Comparison of ENCODE assay signal across 1 cellular context in the genomic region with DNA sequence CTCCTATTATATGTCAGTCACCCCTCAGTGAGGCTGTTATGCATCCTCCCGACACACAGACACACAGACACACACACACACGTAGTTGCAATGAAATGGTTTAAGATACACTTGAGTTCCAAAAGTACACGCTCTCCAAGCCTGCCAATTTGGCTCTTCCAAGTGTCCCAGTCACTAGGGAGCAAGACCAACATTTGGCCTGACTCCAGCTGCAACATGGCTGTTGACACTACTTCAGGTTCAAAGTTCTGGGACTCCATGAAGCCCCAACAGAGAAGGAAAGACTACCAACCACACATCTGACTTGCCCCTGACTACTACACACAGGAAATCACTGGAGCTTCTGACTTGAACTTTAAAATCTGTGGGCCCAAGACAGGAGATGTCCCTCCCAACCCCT.
TF ChIP-seq lines count a peak whose summit lies in the region.

No MANE protein-coding gene starts in this region.

TF ChIP-seq in HepG2, 621 proteins besides CTCF, POLR2A, EP300 and RAD21:
- TF ChIP-seq HMG20B (CRISPR knock-in tag; conservative IDR thresholded peaks at IDR 0.05) (no peak), SPEN (CRISPR knock-in tag; IDR thresholded peaks at IDR 0.05; ENCODE audit: low read depth) (no peak), HES4 (CRISPR knock-in tag; IDR thresholded peaks at IDR 0.05; ENCODE audit: borderline replicate concordance) (no peak), KAT2B (IDR thresholded peaks at IDR 0.05; ENCODE audit: borderline replicate concordance, low read depth, low read length) (no peak), DPF2 (CRISPR knock-in tag; IDR thresholded peaks at IDR 0.05; ENCODE audit: borderline replicate concordance, low read depth) (no peak), ERF (CRISPR knock-in tag; IDR thresholded peaks at IDR 0.05) (no peak), PITX1 (CRISPR knock-in tag; IDR thresholded peaks at IDR 0.05) (no peak), ASH2L (IDR thresholded peaks at IDR 0.05; ENCODE audit: insufficient read length, low read depth, low read length) (no peak), ZNF660 (CRISPR knock-in tag; IDR thresholded peaks at IDR 0.05; ENCODE audit: borderline replicate concordance, low read depth) (no peak), SMARCC2 (IDR thresholded peaks at IDR 0.05) (no peak), NONO (IDR thresholded peaks at IDR 0.05) (no peak), NONO (CRISPR knock-in tag; conservative IDR thresholded peaks at IDR 0.05) (no peak), MATR3 (CRISPR knock-in tag; IDR thresholded peaks at IDR 0.05) (no peak), MAZ (IDR thresholded peaks at IDR 0.05; ENCODE audit: borderline replicate concordance, low read depth, low read length) (no peak), MAZ (CRISPR knock-in tag; IDR thresholded peaks at IDR 0.05; ENCODE audit: low read depth) (no peak), HNRNPK (IDR thresholded peaks at IDR 0.05; ENCODE audit: low read depth, low read length, poor library complexity, severe bottlenecking) (no peak), ZNF567 (CRISPR knock-in tag; IDR thresholded peaks at IDR 0.05; ENCODE audit: borderline replicate concordance) (no peak), CBX2 (IDR thresholded peaks at IDR 0.05; ENCODE audit: low read depth, low read length) (no peak), CBX2 (CRISPR knock-in tag; IDR thresholded peaks at IDR 0.05; ENCODE audit: low read depth) (no peak), ZNF20 (CRISPR knock-in tag; IDR thresholded peaks at IDR 0.05) (no peak), ZNF720 (CRISPR knock-in tag; IDR thresholded peaks at IDR 0.05) (no peak)
- TF ChIP-seq, protein P1, sequence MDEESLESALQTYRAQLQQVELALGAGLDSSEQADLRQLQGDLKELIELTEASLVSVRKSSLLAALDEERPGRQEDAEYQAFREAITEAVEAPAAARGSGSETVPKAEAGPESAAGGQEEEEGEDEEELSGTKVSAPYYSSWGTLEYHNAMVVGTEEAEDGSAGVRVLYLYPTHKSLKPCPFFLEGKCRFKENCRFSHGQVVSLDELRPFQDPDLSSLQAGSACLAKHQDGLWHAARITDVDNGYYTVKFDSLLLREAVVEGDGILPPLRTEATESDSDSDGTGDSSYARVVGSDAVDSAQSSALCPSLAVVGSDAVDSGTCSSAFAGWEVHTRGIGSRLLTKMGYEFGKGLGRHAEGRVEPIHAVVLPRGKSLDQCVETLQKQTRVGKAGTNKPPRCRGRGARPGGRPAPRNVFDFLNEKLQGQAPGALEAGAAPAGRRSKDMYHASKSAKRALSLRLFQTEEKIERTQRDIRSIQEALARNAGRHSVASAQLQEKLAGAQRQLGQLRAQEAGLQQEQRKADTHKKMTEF (CRISPR knock-in tag; IDR thresholded peaks at IDR 0.05): no peak
- TF ChIP-seq, protein P2, sequence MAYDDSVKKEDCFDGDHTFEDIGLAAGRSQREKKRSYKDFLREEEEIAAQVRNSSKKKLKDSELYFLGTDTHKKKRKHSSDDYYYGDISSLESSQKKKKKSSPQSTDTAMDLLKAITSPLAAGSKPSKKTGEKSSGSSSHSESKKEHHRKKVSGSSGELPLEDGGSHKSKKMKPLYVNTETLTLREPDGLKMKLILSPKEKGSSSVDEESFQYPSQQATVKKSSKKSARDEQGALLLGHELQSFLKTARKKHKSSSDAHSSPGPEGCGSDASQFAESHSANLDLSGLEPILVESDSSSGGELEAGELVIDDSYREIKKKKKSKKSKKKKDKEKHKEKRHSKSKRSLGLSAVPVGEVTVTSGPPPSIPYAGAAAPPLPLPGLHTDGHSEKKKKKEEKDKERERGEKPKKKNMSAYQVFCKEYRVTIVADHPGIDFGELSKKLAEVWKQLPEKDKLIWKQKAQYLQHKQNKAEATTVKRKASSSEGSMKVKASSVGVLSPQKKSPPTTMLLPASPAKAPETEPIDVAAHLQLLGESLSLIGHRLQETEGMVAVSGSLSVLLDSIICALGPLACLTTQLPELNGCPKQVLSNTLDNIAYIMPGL (CRISPR knock-in tag; IDR thresholded peaks at IDR 0.05; ENCODE audit: borderline replicate concordance in 1 of 2, low read depth in 1 of 2): no peak
